ENCODE assay signal across 1 cellular context in the genomic region with DNA sequence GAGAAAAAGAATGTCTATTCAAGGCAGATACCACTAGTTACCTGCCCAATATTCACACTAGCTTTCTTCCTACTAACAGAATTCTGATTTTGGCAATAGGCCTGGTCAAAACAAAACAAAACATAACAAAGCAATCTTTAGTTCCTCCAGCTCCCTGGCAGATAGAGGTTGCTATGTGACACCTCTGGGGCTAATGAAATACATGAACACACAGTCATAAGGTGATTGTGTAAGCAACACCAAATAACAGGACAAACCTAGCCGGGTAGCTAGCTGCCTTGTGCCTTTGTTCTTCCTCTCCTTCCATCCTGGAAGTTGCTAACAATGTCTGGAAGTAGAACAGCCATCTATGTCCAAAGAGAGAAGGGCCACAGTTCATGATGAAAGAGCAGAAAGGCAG.
TF ChIP-seq lines count a peak whose summit lies in the region.

No MANE protein-coding gene starts in this region.

TF ChIP-seq in GM12878, 131 proteins besides CTCF, POLR2A, EP300 and RAD21:
- TF ChIP-seq IKZF2 (IDR thresholded peaks at IDR 0.05) = peak; percentile 17 to 39; a peak in 2 of 4 replicates
- TF ChIP-seq NR2C2 (IDR thresholded peaks at IDR 0.05; ENCODE audit: borderline replicate concordance, control insufficient read depth, insufficient read length, low read depth) = no peak
- TF ChIP-seq IKZF1 (conservative IDR thresholded peaks at IDR 0.05) = peak; percentile 21
- TF ChIP-seq MXI1 (IDR thresholded peaks at IDR 0.05; ENCODE audit: low read depth, low read length) = 0 out of 2 replicates have a peak, but pooled peaks have one; percentile 28
